In the genomic region with DNA sequence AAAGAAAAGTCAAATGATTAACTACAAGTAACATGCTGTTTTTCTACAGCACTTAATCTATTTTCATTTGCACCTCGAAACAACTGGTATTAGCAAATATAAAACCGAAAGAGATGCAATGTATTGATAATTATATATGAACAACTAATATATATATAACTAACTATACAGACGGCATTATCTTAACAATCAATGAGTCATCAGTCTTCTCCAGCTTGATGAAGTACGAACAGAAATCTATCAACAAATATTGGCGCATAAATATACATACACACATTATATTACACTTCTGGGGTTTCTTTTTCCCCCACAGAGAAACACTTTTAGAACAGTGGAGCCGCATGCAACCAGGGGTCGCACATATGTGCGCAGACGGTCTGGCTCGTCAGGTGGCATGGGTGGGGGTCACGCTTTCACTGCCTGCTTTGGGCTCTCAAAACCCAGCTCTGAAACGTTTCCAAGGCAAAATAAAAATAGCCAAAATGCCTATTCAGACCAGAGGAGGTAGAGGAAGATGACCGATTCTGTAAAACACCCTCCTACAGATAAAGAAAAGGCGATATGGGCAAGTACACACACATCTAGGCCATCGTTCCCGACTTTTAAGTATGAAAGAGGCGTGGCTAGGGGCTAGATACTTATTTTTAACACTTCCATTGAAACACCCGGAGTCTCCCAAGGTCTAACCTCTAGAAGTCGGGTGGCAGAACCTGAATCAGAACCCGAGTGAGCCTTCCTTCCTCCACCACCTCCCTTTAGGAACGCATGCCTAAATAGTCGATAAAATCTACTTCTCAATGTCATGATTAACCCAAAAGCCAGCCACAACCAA, we compare ENCODE assay signal across 8 cellular contexts. TPM values are rescaled to one million over a fixed set of nuclear protein-coding genes. Genes with fewer than 3 reads are reported as not detected.
A peak's percentile ranks its signal among the peaks of the same experiment; 100 is the strongest.
DNase-seq lines count a peak whose midpoint lies in the region; ATAC-seq and TF ChIP-seq lines count a peak whose summit lies in the region.

No MANE protein-coding gene starts in this region.

- TF ChIP-seq POLR2A in right lobe of liver (IDR thresholded peaks at IDR 0.05), result no peak

- in situ Hi-C loops in HAP-1 (cut with MboI; ENCODE audit: low sequenced_read_pairs), result no loop called here

- POLR2A ChIA-PET in AG04450 (lab: Yijun Ruan, JAX), result interaction anchor here (0.7 to 0.8 kb wide), 3 partner anchors 97 to 1866 kb away, joined by 3 to 5 read pairs (median 4); no protein-coding TSS in a partner anchor

- TF ChIP-seq CTCF in AG04450 (IDR thresholded peaks at IDR 0.05; ENCODE audit: low read depth, low read length) (no peak), ascending aorta (IDR thresholded peaks at IDR 0.05) (no peak), right lobe of liver (IDR thresholded peaks at IDR 0.05) (no peak), type B pancreatic cell (conservative IDR thresholded peaks at IDR 0.05) (no peak)

- H3K36me3 ChIP-seq in HAP-1 (replicated peaks) (no peaks in the 10 kb centered on the region), ascending aorta (no peaks in the 10 kb centered on the region), right lobe of liver (no peaks in the 10 kb centered on the region)

- no peak overlapping the region for H3K27ac ChIP-seq in AG04450 (ENCODE audit: low read depth, low read length)
- H3K27ac ChIP-seq in ascending aorta, result peak overlapping the region; percentile 95 to 96
- H3K27ac ChIP-seq in right lobe of liver, result peak overlapping the region in 2 of 3 donors; percentile 97 to 98

- no peaks in the 10 kb centered on the region for H3K27me3 Mint-ChIP-seq in type B pancreatic cell

- H3K4me3 Mint-ChIP-seq in type B pancreatic cell, result peak overlapping the region; percentile 95

- peak overlapping the region; percentile 92 for H3K27ac Mint-ChIP-seq in type B pancreatic cell

- no peaks in the 10 kb centered on the region for H3K9me3 Mint-ChIP-seq in type B pancreatic cell

- H3K27me3 ChIP-seq in AG04450 (ENCODE audit: control insufficient read depth, insufficient read depth, low read length), result no peaks in the 10 kb centered on the region
- no peaks in the 10 kb centered on the region for H3K27me3 ChIP-seq in HAP-1 (ENCODE audit: low read depth)
- no peaks in the 10 kb centered on the region for H3K27me3 ChIP-seq in ascending aorta
- no peaks in the 10 kb centered on the region for H3K27me3 ChIP-seq in right lobe of liver

- H3K4me3 ChIP-seq in AG04450 (ENCODE audit: low read depth, low read length), result peak overlapping the region; percentile 83
- H3K4me3 ChIP-seq in HAP-1, result peak overlapping the region; percentile 83
- H3K4me3 ChIP-seq in ascending aorta, result peak overlapping the region; percentile 85 to 98
- H3K4me3 ChIP-seq in right lobe of liver, result peak overlapping the region; percentile 90 to 93 (median 92)

- ATAC-seq in right lobe of liver (no peak), HG02759 (IDR thresholded peaks at IDR 0.05; ENCODE audit: unreplicated experiment) (no peak)

- WGBS in right lobe of liver (ENCODE audit: insufficient coverage, low coverage, low lambda C conversion rate, missing lambda C conversion rate), result 20% methylated on average over 22 of the region's 22 CpGs

- intact Hi-C loops in ascending aorta (cut with DNase I) (loop anchor here (1.0 to 5.0 kb wide), 5 partner anchors 27 to 220 kb away; no protein-coding TSS in a partner anchor), right lobe of liver (cut with DNase I) (no loop called here)

- CTCF ChIA-PET in AG04450 (lab: Charles Lee), result interaction anchor here (0.6 to 1.2 kb wide), 2 partner anchors 18 to 65 kb away, joined by 3 to 5 read pairs; no protein-coding TSS in a partner anchor

- H3K4me1 Mint-ChIP-seq in type B pancreatic cell (ENCODE audit: unreplicated experiment), result peaks cover 12% of the 10 kb centered on the region

- H3K4me1 ChIP-seq in HAP-1 (peaks cover 13% of the 10 kb centered on the region), ascending aorta (peaks cover 0 to 19% of the 10 kb centered on the region in 2 donors), right lobe of liver (peaks cover 0 to 37% (median 0%) of the 10 kb centered on the region in 4 donors)

- H3K9me3 ChIP-seq in AG04450 (ENCODE audit: control insufficient read depth, insufficient read depth, low read length) (peaks cover 3% of the 10 kb centered on the region; the same call in 1 of the 2 replicates), HAP-1 (no peaks in the 10 kb centered on the region; the same call in 1 of the 2 replicates), ascending aorta (no peaks in the 10 kb centered on the region), right lobe of liver (no peaks in the 10 kb centered on the region)

- DNase-seq in AG04450 (ENCODE audit: low read depth, low spot score) (no peak), HAP-1 (ENCODE audit: low spot score in 2 of 2) (peak in 1 of 2 experiments; percentile 10), ascending aorta (ENCODE audit: low spot score in 2 of 2) (no peak), right lobe of liver (no peak), type B pancreatic cell (ENCODE audit: extremely low spot score, unreplicated experiment) (no peak), GOT3 (lab: John Stamatoyannopoulos, UW) (no peak)
- DNase-seq in effector CD4-positive, alpha-beta T cell, result no peak

- H3K36me3 Mint-ChIP-seq in type B pancreatic cell, result no peaks in the 10 kb centered on the region

RNA-seq across cellular contexts. Expression of a gene that starts 1.6 kb away (rescaled TPM):
- 19.2 and 26.3 TPM in 2 replicates for polyA plus RNA-seq in AG04450 (2011; rRNA removed)
- 22.5 and 41.6 TPM in 2 replicates for polyA minus RNA-seq in AG04450 (2011; rRNA and poly(A)+ RNA removed)
- total RNA-seq in ascending aorta (11.4 TPM), right lobe of liver (10 to 100 TPM; 12.1 to 24.8 (median 17.6) TPM), type B pancreatic cell (ENCODE audit: low replicate concordance) (30.4 and 39.5 TPM in 2 replicates)
